8 cellular contexts compared by ENCODE assay signal in the genomic region with DNA sequence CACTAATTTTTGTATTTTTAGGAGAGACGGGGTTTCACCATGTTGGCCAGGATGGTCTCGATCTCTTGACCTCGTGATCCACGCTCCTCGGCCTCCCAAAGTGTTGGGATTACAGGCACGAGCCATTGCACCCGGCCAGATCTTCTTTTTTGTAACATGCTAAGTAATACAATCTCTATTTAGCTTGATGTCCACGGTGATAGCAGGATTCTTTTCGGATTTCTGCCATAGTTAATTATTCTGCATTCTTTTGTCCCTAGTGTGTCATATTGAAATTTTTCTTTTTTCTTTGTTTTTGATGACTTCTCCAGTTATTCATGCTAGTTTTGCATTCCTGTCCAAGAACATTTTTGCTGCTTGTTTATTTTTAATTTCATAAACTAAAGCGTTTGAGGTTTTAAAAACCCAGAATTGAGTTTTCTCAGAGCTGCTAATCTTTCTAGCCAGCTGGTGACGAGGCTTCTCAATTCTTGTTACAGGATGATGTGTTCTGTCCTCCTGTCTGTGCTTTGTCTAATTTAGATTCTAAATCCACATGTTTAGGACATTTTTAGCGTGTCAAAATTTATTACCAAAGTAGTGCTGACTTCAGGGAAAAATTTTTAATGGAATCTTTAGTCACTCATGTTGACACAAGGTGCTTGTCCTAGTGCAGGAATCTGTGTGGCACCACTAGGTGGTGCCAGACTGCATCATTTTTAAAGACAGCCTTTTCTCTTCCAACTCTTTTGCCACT. TPM values are rescaled to one million over a fixed set of nuclear protein-coding genes. Genes with fewer than 3 reads are reported as not detected.
A peak's percentile ranks its signal among the peaks of the same experiment; 100 is the strongest.
DNase-seq lines count a peak whose midpoint lies in the region; ATAC-seq, FAIRE-seq and TF ChIP-seq lines count a peak whose summit lies in the region.

No MANE protein-coding gene starts in this region.

- peak; percentile 72 for TF ChIP-seq CTCF in HepG2 (CRISPR knock-in tag; IDR thresholded peaks at IDR 0.05)

- no peaks in the 10 kb centered on the region for H3K9me3 ChIP-seq in HepG2 (ENCODE audit: low read length)

- H4K20me1 ChIP-seq in HepG2 (ENCODE audit: insufficient read depth, low read length), result no peaks in the 10 kb centered on the region

- H3K4me1 ChIP-seq in HepG2 (ENCODE audit: insufficient read depth, low read length), result peaks cover 40% of the 10 kb centered on the region

- H3K27me3 ChIP-seq in HepG2 (ENCODE audit: control insufficient read depth in 1 of 2, insufficient read depth in 2 of 2, low read length in 2 of 2), result no peaks in the 10 kb centered on the region

- H2AFZ ChIP-seq in HepG2 (ENCODE audit: low read length), result no peak overlapping the region

- H3K36me3 ChIP-seq in HepG2 (replicated peaks in 1 of 2; ENCODE audit: control insufficient read depth in 1 of 2, insufficient read depth in 2 of 2, low read length in 2 of 2), result no peaks in the 10 kb centered on the region

- no peak overlapping the region for H3K4me3 ChIP-seq in HepG2 (replicated peaks in 1 of 3; ENCODE audit: insufficient read depth in 1 of 3, low read depth in 2 of 3, low read length in 3 of 3)

- WGBS in HepG2 (ENCODE audit: low lambda C conversion rate), result 76% methylated on average over 12 of the region's 12 CpGs

- no peak overlapping the region for H3K4me2 ChIP-seq in HepG2 (ENCODE audit: low read depth, low read length)

- ATAC-seq in HepG2, result peak; percentile 68
- ATAC-seq in HG02970 (IDR thresholded peaks at IDR 0.05; ENCODE audit: low FRiP score, unreplicated experiment), result no peak

- TF ChIP-seq POLR2A in HepG2 (IDR thresholded peaks at IDR 0.05; ENCODE audit: insufficient read depth in 1 of 2, low read depth in 2 of 2, low read length in 2 of 2), result no peak

- no peak overlapping the region for H3K9ac ChIP-seq in HepG2 (ENCODE audit: insufficient read depth, low read depth, low read length)

- no peak overlapping the region for H3K27ac ChIP-seq in HepG2 (ENCODE audit: extremely low read length, insufficient read depth, low read length)

- intact Hi-C loops in HepG2 (cut with micrococcal nuclease; ENCODE audit: unreplicated experiment), result no loop called here

- TF ChIP-seq EP300 in HepG2 (IDR thresholded peaks at IDR 0.05; ENCODE audit: low read depth in 2 of 2, low read length in 2 of 2) (no peak), HepG2 (CRISPR knock-in tag; IDR thresholded peaks at IDR 0.05; ENCODE audit: borderline replicate concordance) (no peak)

- DNase-seq in NCI-H1105 treated with DMSO at 0.1 percent for 48 hours (lab: John Stamatoyannopoulos, UW), result peak; percentile 40
- DNase-seq in NCI-H1105 (lab: John Stamatoyannopoulos, UW), result no peak
- peak; percentile 66 to 84 for DNase-seq in Kasumi-1 (lab: John Stamatoyannopoulos, UW)
- DNase-seq in SW480 (ENCODE audit: low spot score), result peak; percentile 53
- DNase-seq in cerebellum (ENCODE audit: low spot score), result peak; percentile 68
- DNase-seq in HepG2 (ENCODE audit: low spot score), result peak; percentile 62
- DNase-seq in stromal cell of bone marrow (ENCODE audit: low read depth), result peak; percentile 66

- H3K79me2 ChIP-seq in HepG2 (ENCODE audit: insufficient read depth, low read length), result peaks cover 46% of the 10 kb centered on the region

- peak; percentile 84 for FAIRE-seq in HepG2 (lab: Jason Lieb, UNC)

- CTCF ChIA-PET in HepG2 (lab: Yijun Ruan, JAX; ENCODE audit: low intra/inter-chr PET ratio, low total read pairs), result interaction anchor here (0.9 to 2.1 kb wide), 4 partner anchors 11 to 463 kb away, joined by 3 to 7 read pairs (median 4); no protein-coding TSS in a partner anchor

- in situ Hi-C loops in HepG2 (cut with HindIII; ENCODE audit: extremely low pct_ligation_motif_present, low pct_unique_long_range_greater_than_20kb), result no loop called here

- no TSS peak for BruUV-seq in HepG2 (replicated peaks; lab: Mats Ljungman, UMichigan)

- no peak for TF ChIP-seq RAD21 in HepG2 (CRISPR knock-in tag; IDR thresholded peaks at IDR 0.05)

- POLR2A ChIA-PET in HepG2 (lab: Yijun Ruan, JAX), result no interaction called here

TF ChIP-seq in HepG2, 621 proteins besides CTCF, POLR2A, EP300 and RAD21 (continues in another document):
- TF ChIP-seq, protein P1, sequence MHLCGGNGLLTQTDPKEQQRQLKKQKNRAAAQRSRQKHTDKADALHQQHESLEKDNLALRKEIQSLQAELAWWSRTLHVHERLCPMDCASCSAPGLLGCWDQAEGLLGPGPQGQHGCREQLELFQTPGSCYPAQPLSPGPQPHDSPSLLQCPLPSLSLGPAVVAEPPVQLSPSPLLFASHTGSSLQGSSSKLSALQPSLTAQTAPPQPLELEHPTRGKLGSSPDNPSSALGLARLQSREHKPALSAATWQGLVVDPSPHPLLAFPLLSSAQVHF (CRISPR knock-in tag; IDR thresholded peaks at IDR 0.05), result no peak
- TF ChIP-seq, protein P2, sequence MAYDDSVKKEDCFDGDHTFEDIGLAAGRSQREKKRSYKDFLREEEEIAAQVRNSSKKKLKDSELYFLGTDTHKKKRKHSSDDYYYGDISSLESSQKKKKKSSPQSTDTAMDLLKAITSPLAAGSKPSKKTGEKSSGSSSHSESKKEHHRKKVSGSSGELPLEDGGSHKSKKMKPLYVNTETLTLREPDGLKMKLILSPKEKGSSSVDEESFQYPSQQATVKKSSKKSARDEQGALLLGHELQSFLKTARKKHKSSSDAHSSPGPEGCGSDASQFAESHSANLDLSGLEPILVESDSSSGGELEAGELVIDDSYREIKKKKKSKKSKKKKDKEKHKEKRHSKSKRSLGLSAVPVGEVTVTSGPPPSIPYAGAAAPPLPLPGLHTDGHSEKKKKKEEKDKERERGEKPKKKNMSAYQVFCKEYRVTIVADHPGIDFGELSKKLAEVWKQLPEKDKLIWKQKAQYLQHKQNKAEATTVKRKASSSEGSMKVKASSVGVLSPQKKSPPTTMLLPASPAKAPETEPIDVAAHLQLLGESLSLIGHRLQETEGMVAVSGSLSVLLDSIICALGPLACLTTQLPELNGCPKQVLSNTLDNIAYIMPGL (CRISPR knock-in tag; IDR thresholded peaks at IDR 0.05; ENCODE audit: borderline replicate concordance in 1 of 2, low read depth in 1 of 2), result 0 out of 4 replicates have a peak, but pooled peaks of 1 of the 2 experiments have one; percentile 22
- TF ChIP-seq RXRB (CRISPR knock-in tag; IDR thresholded peaks at IDR 0.05; ENCODE audit: borderline replicate concordance) (no peak), FOXA1 (IDR thresholded peaks at IDR 0.05) (no peak), FOXA1 (CRISPR knock-in tag; IDR thresholded peaks at IDR 0.05) (peak; percentile 88), DPF2 (CRISPR knock-in tag; IDR thresholded peaks at IDR 0.05; ENCODE audit: borderline replicate concordance, low read depth) (no peak)

RNA-seq across cellular contexts. Expression of a gene that starts 21.8 kb away (rescaled TPM):
- total RNA-seq in cerebellum (32.0 TPM), HepG2 (2016; rRNA removed; fragmentation: Illumina TruSeq; extraction: Trizol) (33.3 and 45.3 TPM in 2 replicates)
- total RNA-seq in HepG2 (2016; cell fraction: cytosol; rRNA removed; fragmentation: Illumina TruSeq; extraction: Trizol; ENCODE audit: low read depth), result 6.6 and 7.4 TPM in 2 replicates
- 33.3 and 42.0 TPM in 2 replicates for total RNA-seq in HepG2 (2016; cell fraction: insoluble cytoplasmic fraction; rRNA removed; fragmentation: Illumina TruSeq; extraction: Trizol)
- total RNA-seq in HepG2 (2016; cell fraction: membrane; rRNA removed; fragmentation: Illumina TruSeq; extraction: Trizol), result 21.0 and 24.2 TPM in 2 replicates
- 25.6 and 28.1 TPM in 2 replicates for total RNA-seq in HepG2 (2016; cell fraction: nucleus; rRNA removed; fragmentation: Illumina TruSeq; extraction: Trizol)
- polyA plus RNA-seq in HepG2 (2011; rRNA removed), result 8.8 and 9.3 TPM in 2 replicates
- polyA plus RNA-seq in HepG2 (2011; cell fraction: cytosol; rRNA removed), result 6.9 and 7.3 TPM in 2 replicates
- polyA plus RNA-seq in HepG2 (2011; cell fraction: nucleus; rRNA removed), result 8.1 and 8.6 TPM in 2 replicates
- 6.4 TPM in 2 replicates for polyA plus RNA-seq in HepG2 (2012)
- 3.3 and 5.4 TPM in 2 replicates for polyA plus RNA-seq in HepG2 (2016; cell fraction: cytosol; fragmentation: Illumina TruSeq; extraction: Trizol; ENCODE audit: low read depth)
- 21.1 and 24.6 TPM in 2 replicates for polyA plus RNA-seq in HepG2 (2016; cell fraction: insoluble cytoplasmic fraction; fragmentation: Illumina TruSeq; extraction: Trizol; ENCODE audit: low read depth)
- polyA plus RNA-seq in HepG2 (2016; cell fraction: membrane; fragmentation: Illumina TruSeq; extraction: Trizol; ENCODE audit: low read depth), result 9.8 and 11.9 TPM in 2 replicates
- 23.3 and 24.8 TPM in 2 replicates for polyA plus RNA-seq in HepG2 (2016; cell fraction: nucleus; fragmentation: Illumina TruSeq; extraction: Trizol; ENCODE audit: insufficient read depth, low read depth)
- polyA minus RNA-seq in HepG2 (2011; rRNA and poly(A)+ RNA removed; ENCODE audit: low replicate concordance), result 25.7 and 39.3 TPM in 2 replicates
- 12.4 and 13.6 TPM in 2 replicates for polyA minus RNA-seq in HepG2 (2011; cell fraction: cytosol; rRNA and poly(A)+ RNA removed)
- 11.5 and 15.2 TPM in 2 replicates for polyA minus RNA-seq in HepG2 (2011; cell fraction: nucleus; rRNA and poly(A)+ RNA removed)

RNA-seq across cellular contexts. Expression of a gene that starts 44.3 kb away (rescaled TPM):
- total RNA-seq in cerebellum (59.4 TPM), HepG2 (2016; rRNA removed; fragmentation: Illumina TruSeq; extraction: Trizol) (159 and 167 TPM in 2 replicates)
- total RNA-seq in HepG2 (2016; cell fraction: cytosol; rRNA removed; fragmentation: Illumina TruSeq; extraction: Trizol; ENCODE audit: low read depth), result 36.4 and 36.6 TPM in 2 replicates
- 162 and 163 TPM in 2 replicates for total RNA-seq in HepG2 (2016; cell fraction: insoluble cytoplasmic fraction; rRNA removed; fragmentation: Illumina TruSeq; extraction: Trizol)
- 98.2 and 102 TPM in 2 replicates for total RNA-seq in HepG2 (2016; cell fraction: membrane; rRNA removed; fragmentation: Illumina TruSeq; extraction: Trizol)
- total RNA-seq in HepG2 (2016; cell fraction: nucleus; rRNA removed; fragmentation: Illumina TruSeq; extraction: Trizol), result 68.4 and 75.1 TPM in 2 replicates
- polyA plus RNA-seq in HepG2 (2011; rRNA removed), result 203 and 212 TPM in 2 replicates
- polyA plus RNA-seq in HepG2 (2011; cell fraction: cytosol; rRNA removed), result 167 and 170 TPM in 2 replicates
- polyA plus RNA-seq in HepG2 (2011; cell fraction: nucleus; rRNA removed), result 133 and 152 TPM in 2 replicates
- 126 and 158 TPM in 2 replicates for polyA plus RNA-seq in HepG2 (2012)
- 33.2 and 39.7 TPM in 2 replicates for polyA plus RNA-seq in HepG2 (2016; cell fraction: cytosol; fragmentation: Illumina TruSeq; extraction: Trizol; ENCODE audit: low read depth)
- polyA plus RNA-seq in HepG2 (2016; cell fraction: insoluble cytoplasmic fraction; fragmentation: Illumina TruSeq; extraction: Trizol; ENCODE audit: low read depth), result 169 and 174 TPM in 2 replicates
- polyA plus RNA-seq in HepG2 (2016; cell fraction: membrane; fragmentation: Illumina TruSeq; extraction: Trizol; ENCODE audit: low read depth), result 73.5 and 79.3 TPM in 2 replicates
- polyA plus RNA-seq in HepG2 (2016; cell fraction: nucleus; fragmentation: Illumina TruSeq; extraction: Trizol; ENCODE audit: insufficient read depth, low read depth), result 104 and 117 TPM in 2 replicates
- polyA minus RNA-seq in HepG2 (2011; rRNA and poly(A)+ RNA removed; ENCODE audit: low replicate concordance), result 19.6 and 162 TPM in 2 replicates
- 70.8 and 86.6 TPM in 2 replicates for polyA minus RNA-seq in HepG2 (2011; cell fraction: cytosol; rRNA and poly(A)+ RNA removed)
- polyA minus RNA-seq in HepG2 (2011; cell fraction: nucleus; rRNA and poly(A)+ RNA removed), result 55.0 and 66.1 TPM in 2 replicates
